ENCODE assay signal across 10 cellular contexts in the genomic region with DNA sequence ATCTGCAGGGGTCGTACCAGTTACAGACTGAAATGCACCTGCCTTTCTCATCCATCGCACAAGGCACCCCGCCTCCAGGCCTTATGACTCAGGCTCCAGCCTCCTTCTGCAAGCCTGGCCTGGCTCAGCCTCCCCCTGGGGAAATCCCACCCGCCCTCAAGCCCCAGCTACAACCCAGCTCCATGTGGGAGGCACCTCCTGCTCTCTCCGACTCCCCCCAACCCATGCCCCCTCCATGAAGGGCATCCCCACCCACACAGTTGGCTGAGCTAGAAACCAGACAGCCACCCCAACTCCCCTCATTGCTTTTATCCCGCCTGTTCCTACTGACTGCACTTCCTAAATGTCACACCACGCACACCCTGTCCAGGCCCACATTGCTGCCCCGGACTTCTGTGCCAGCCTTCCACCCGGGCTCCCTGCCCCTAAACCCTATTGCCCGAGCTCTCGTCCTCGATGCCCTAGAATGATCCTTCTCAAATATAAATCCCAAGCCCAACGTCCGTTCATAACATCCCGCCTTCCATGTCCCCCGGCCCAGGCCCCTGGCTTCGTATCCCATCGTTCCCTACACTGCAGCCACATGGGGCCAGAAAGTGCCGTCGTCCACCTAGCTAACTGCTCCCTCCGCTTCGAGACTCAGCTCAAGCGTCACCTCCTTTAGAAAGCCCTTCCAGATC. TPM values are rescaled to one million over a fixed set of nuclear protein-coding genes. Genes with fewer than 3 reads are reported as not detected.
A peak's percentile ranks its signal among the peaks of the same experiment; 100 is the strongest.
DNase-seq lines count a peak whose midpoint lies in the region; ATAC-seq lines count a peak whose summit lies in the region.
"Had no signal": no experiment of that assay in that cellular context is flagged by ENCODE, and none has a peak within 500 bp of the region (broad histone marks: within the 10 kb centered on the region; RNA-seq: fewer than 3 reads in every experiment).

No MANE protein-coding gene starts in this region.

- peaks cover 34% of the 10 kb centered on the region for H3K4me1 ChIP-seq in CD4-positive, alpha-beta memory T cell (ENCODE audit: insufficient read depth, low read length)
- peaks cover 3% of the 10 kb centered on the region for H3K4me1 ChIP-seq in rectal smooth muscle tissue (ENCODE audit: control insufficient read depth, insufficient read depth, low read length)

- peaks cover 15 to 18% of the 10 kb centered on the region in 2 donors for H3K36me3 Mint-ChIP-seq in CD4-positive, alpha-beta memory T cell

- H3K9me3 Mint-ChIP-seq in CD4-positive, alpha-beta memory T cell, result peaks cover 0 to 12% (median 7%) of the 10 kb centered on the region in 8 donors

- H3K4me3 Mint-ChIP-seq in CD4-positive, alpha-beta memory T cell, result no peak overlapping the region

- POLR2A ChIA-PET in CD4-positive, alpha-beta memory T cell (lab: Charles Lee; ENCODE audit: partially characterized antibody), result interaction anchor here (1.8 kb wide), 1 partner anchor 30 kb away, joined by 4 read pairs; no protein-coding TSS in a partner anchor

- ATAC-seq in HG02610 (IDR thresholded peaks at IDR 0.05; ENCODE audit: unreplicated experiment) (peak; percentile 43), HG03280 (IDR thresholded peaks at IDR 0.05; ENCODE audit: unreplicated experiment) (no peak), GM18502 (IDR thresholded peaks at IDR 0.05; ENCODE audit: poor library complexity, unreplicated experiment) (no peak)
- ATAC-seq: HepG2 had no signal

- no peak overlapping the region for H3K9ac ChIP-seq in rectal smooth muscle tissue (ENCODE audit: low read length)

- intact Hi-C loops in CD4-positive, alpha-beta memory T cell (cut with micrococcal nuclease), result no loop called here

- CTCF ChIA-PET in CD4-positive, alpha-beta memory T cell (lab: Charles Lee; ENCODE audit: partially characterized antibody), result interaction anchor here (0.9 to 1.6 kb wide), 4 partner anchors 9 to 37 kb away, joined by 3 to 6 read pairs (median 4); no protein-coding TSS in a partner anchor

- H3K9me3 ChIP-seq in CD4-positive, alpha-beta memory T cell (ENCODE audit: control insufficient read depth in 1 of 2, low read length in 2 of 2), result peaks cover 0 to 1% of the 10 kb centered on the region in 2 donors

- peaks cover 42 to 72% (median 57%) of the 10 kb centered on the region in 4 donors for H3K4me1 Mint-ChIP-seq in CD4-positive, alpha-beta memory T cell

- H3K27me3 Mint-ChIP-seq in CD4-positive, alpha-beta memory T cell, result no peaks in the 10 kb centered on the region

- H3K4me3 ChIP-seq in CD4-positive, alpha-beta memory T cell (ENCODE audit: low read length in 2 of 2), result no peak overlapping the region
- H3K4me3 ChIP-seq in rectal smooth muscle tissue (ENCODE audit: low read length), result no peak overlapping the region

- H3K27me3 ChIP-seq in CD4-positive, alpha-beta memory T cell (ENCODE audit: insufficient read depth, low read length), result no peaks in the 10 kb centered on the region
- H3K27me3 ChIP-seq in rectal smooth muscle tissue (ENCODE audit: control insufficient read depth, insufficient read depth, low read length), result no peaks in the 10 kb centered on the region

- no peak overlapping the region for H3K27ac ChIP-seq in CD4-positive, alpha-beta memory T cell (ENCODE audit: low read depth, low read length)
- peak overlapping the region; percentile 29 for H3K27ac ChIP-seq in rectal smooth muscle tissue (ENCODE audit: low read depth, low read length)

- no peaks in the 10 kb centered on the region for H3K36me3 ChIP-seq in CD4-positive, alpha-beta memory T cell (ENCODE audit: insufficient read depth, low read length)
- H3K36me3 ChIP-seq in rectal smooth muscle tissue (ENCODE audit: control insufficient read depth, insufficient read depth, low read length), result no peaks in the 10 kb centered on the region

- H3K27ac Mint-ChIP-seq in CD4-positive, alpha-beta memory T cell, result peak overlapping the region in 6 of 7 donors; percentile 46 to 88 (median 80)

- peak in 1 of 5 donors; percentile 27 for DNase-seq in CD4-positive, alpha-beta memory T cell
- peak; percentile 50 for DNase-seq in activated naive CD8-positive, alpha-beta T cell treated with anti-CD3 and anti-CD28 coated beads, Interleukin-2, amount 50 U/mL, for 16 hours (ENCODE audit: low read depth, low spot score)
- no peak for DNase-seq in GDM1 (lab: John Stamatoyannopoulos, UW)
- no peak for DNase-seq in DMS153 treated with DMSO at 0.1 percent for 48 hours (lab: John Stamatoyannopoulos, UW; ENCODE audit: unreplicated experiment)
- DNase-seq: NCI-H2081 treated with DMSO at 0.1 percent for 48 hours had no signal

RNA-seq across cellular contexts. Expression of a gene that starts 9.9 kb away (rescaled TPM):
- total RNA-seq in CD4-positive, alpha-beta memory T cell, result 10 to 100 TPM; 62.2 to 71.6 TPM
- polyA plus RNA-seq in CD4-positive, alpha-beta memory T cell, result 10 to 100 TPM in 1 of 2 donors, 1 to 10 TPM in 1; 7.5 to 14.6 TPM
